Comparison of ENCODE assay signal across 8 cellular contexts in the genomic region with DNA sequence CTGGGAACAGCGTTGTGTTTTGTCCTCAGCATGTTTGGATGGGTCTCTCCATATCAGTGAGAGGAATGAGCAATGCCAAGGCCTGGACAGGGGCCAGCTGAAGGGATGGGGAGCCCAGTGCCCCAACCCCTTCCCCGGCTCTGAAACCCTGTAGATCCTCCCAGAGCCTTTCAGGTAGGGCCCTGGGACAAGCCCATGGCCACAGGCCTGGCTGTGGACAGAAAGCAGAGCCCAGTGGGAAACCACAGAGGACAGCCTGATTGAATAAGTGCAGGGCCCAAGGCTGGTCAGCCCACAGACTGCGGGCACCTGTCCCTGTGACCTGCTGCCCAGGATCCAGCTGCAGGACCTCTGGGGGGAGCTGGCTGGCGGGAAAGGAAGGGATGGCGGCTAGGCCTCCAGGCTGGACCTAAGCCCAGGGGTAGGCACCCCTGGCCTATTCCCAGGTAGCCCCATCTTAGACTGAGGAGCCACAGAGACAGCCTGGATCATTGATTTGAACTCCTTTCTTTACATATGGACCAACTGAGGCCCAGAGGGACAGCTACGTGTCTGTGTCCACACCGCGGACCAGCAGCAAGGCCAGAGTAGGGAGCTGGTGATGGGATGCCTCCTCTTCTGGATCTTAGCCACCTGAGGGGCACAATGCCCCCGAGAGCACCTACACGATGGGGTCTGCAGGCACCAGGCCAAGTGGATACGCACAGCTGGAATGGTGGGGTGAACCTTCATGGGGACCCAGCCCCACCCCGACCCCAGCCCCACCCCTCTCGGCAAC. TPM values are rescaled to one million over a fixed set of nuclear protein-coding genes. Genes with fewer than 3 reads are reported as not detected.
DNase-seq lines count a peak whose midpoint lies in the region; ATAC-seq and TF ChIP-seq lines count a peak whose summit lies in the region.

No MANE protein-coding gene starts in this region.

- ATAC-seq in HG03520 (IDR thresholded peaks at IDR 0.05; ENCODE audit: unreplicated experiment), result no peak

- H3K4me3 Mint-ChIP-seq in activated T-helper 1 cell treated with anti-CD3 and anti-CD28 coated beads, Interleukin-12 subunit alpha, Interleukin-12 subunit beta, Interleukin-2, Interleukin-4 antibody, amounts not matched to agents 30 ng/mL and 10 ng/mL and 1 ng/mL, durations not matched to agents 14 hours and 24 hours and 36 hours, result peak overlapping the region; percentile 78

- CTCF ChIA-PET in HEK293T (lab: Yijun Ruan, JAX), result no interaction called here

- POLR2A ChIA-PET in HEK293T (lab: Yijun Ruan, JAX), result interaction anchor here (1.2 kb wide), 2 partner anchors 49 to 88 kb away, joined by 5 read pairs; a partner anchor contains a TSS

- DNase-seq in HEK293T (ENCODE audit: extremely low spot score) (peak; percentile 9), islet precursor cell (peak; percentile 52), hippocampal formation (lab: John Stamatoyannopoulos, UW) (no peak), iPS-NIHi11 (ENCODE audit: low spot score) (no peak)
- DNase-seq in activated T-helper 1 cell treated with anti-CD3 and anti-CD28 coated beads, Interleukin-12 subunit alpha, Interleukin-12 subunit beta, Interleukin-2, Interleukin-4 antibody, amounts not matched to agents 30 ng/mL and 10 ng/mL and 1 ng/mL, durations not matched to agents 14 hours and 24 hours and 36 hours (ENCODE audit: low spot score), result no peak
- no peak for DNase-seq in stimulated activated CD8-positive, alpha-beta memory T cell treated with anti-CD3 and anti-CD28 coated beads, Interleukin-4, amount 100 ng/mL, for 48 hours

- H3K9me3 Mint-ChIP-seq in activated T-helper 1 cell treated with anti-CD3 and anti-CD28 coated beads, Interleukin-12 subunit alpha, Interleukin-12 subunit beta, Interleukin-2, Interleukin-4 antibody, amounts not matched to agents 30 ng/mL and 10 ng/mL and 1 ng/mL, durations not matched to agents 14 hours and 24 hours and 36 hours, result no peaks in the 10 kb centered on the region

- H3K4me1 ChIP-seq in stomach smooth muscle (ENCODE audit: control insufficient read depth, insufficient read depth, low read length), result peaks cover 48% of the 10 kb centered on the region

- intact Hi-C loops in activated T-helper 1 cell treated with anti-CD3 and anti-CD28 coated beads, Interleukin-12 subunit alpha, Interleukin-12 subunit beta, Interleukin-2, Interleukin-4 antibody, amounts not matched to agents 30 ng/mL and 10 ng/mL and 1 ng/mL, durations not matched to agents 14 hours and 24 hours and 36 hours (cut with micrococcal nuclease), result loop anchor here (2.0 to 10.0 kb wide), 9 partner anchors 73 to 923 kb away; a partner anchor contains a TSS

- H3K27me3 Mint-ChIP-seq in activated T-helper 1 cell treated with anti-CD3 and anti-CD28 coated beads, Interleukin-12 subunit alpha, Interleukin-12 subunit beta, Interleukin-2, Interleukin-4 antibody, amounts not matched to agents 30 ng/mL and 10 ng/mL and 1 ng/mL, durations not matched to agents 14 hours and 24 hours and 36 hours (ENCODE audit: insufficient read depth), result no peaks in the 10 kb centered on the region

- H3K36me3 Mint-ChIP-seq in activated T-helper 1 cell treated with anti-CD3 and anti-CD28 coated beads, Interleukin-12 subunit alpha, Interleukin-12 subunit beta, Interleukin-2, Interleukin-4 antibody, amounts not matched to agents 30 ng/mL and 10 ng/mL and 1 ng/mL, durations not matched to agents 14 hours and 24 hours and 36 hours (ENCODE audit: low read depth), result peaks cover under 1% of the 10 kb centered on the region

- H3K9ac ChIP-seq in stomach smooth muscle (ENCODE audit: low read length in 2 of 2), result peak overlapping the region in 1 of 2 donors; percentile 79

- H3K27ac ChIP-seq in stomach smooth muscle (ENCODE audit: low read length), result peak overlapping the region; percentile 24

- peak overlapping the region; percentile 92 to 95 for H3K4me3 ChIP-seq in stomach smooth muscle (ENCODE audit: low read length in 2 of 2)

- peak overlapping the region; percentile 93 for H3K27ac Mint-ChIP-seq in activated T-helper 1 cell treated with anti-CD3 and anti-CD28 coated beads, Interleukin-12 subunit alpha, Interleukin-12 subunit beta, Interleukin-2, Interleukin-4 antibody, amounts not matched to agents 30 ng/mL and 10 ng/mL and 1 ng/mL, durations not matched to agents 14 hours and 24 hours and 36 hours

- H3K9me3 ChIP-seq in stomach smooth muscle (ENCODE audit: control insufficient read depth in 2 of 2, low read length in 2 of 2), result no peaks in the 10 kb centered on the region

- H3K27me3 ChIP-seq in stomach smooth muscle (ENCODE audit: control insufficient read depth in 1 of 2, insufficient read depth in 2 of 2, low read length in 2 of 2), result no peaks in the 10 kb centered on the region

- H3K36me3 ChIP-seq in stomach smooth muscle (ENCODE audit: control insufficient read depth in 2 of 2, insufficient read depth in 2 of 2, low read length in 2 of 2), result no peaks in the 10 kb centered on the region

- peaks cover 69% of the 10 kb centered on the region for H3K4me1 Mint-ChIP-seq in activated T-helper 1 cell treated with anti-CD3 and anti-CD28 coated beads, Interleukin-12 subunit alpha, Interleukin-12 subunit beta, Interleukin-2, Interleukin-4 antibody, amounts not matched to agents 30 ng/mL and 10 ng/mL and 1 ng/mL, durations not matched to agents 14 hours and 24 hours and 36 hours (ENCODE audit: low read depth)

TF ChIP-seq in HEK293T, 16 proteins besides CTCF, POLR2A, EP300 and RAD21:
- no peak for TF ChIP-seq FOXA1 (IDR thresholded peaks at IDR 0.05)
- no peak for TF ChIP-seq ZNF384 (IDR thresholded peaks at IDR 0.05)
- no peak for TF ChIP-seq L3MBTL2 (conservative IDR thresholded peaks at IDR 0.05)
- no peak for TF ChIP-seq SUZ12 (IDR thresholded peaks at IDR 0.05)
- no peak for TF ChIP-seq BHLHE40 (IDR thresholded peaks at IDR 0.05; ENCODE audit: borderline replicate concordance)
TF ChIP-seq in HEK293T: peak in this region for 0.

RNA-seq across cellular contexts. Expression of a gene that starts 1.3 kb away (rescaled TPM):
- 5.7 and 7.3 TPM in 2 replicates for total RNA-seq in activated T-helper 1 cell treated with anti-CD3 and anti-CD28 coated beads, Interleukin-12 subunit alpha, Interleukin-12 subunit beta, Interleukin-2, Interleukin-4 antibody, amounts not matched to agents 30 ng/mL and 10 ng/mL and 1 ng/mL, durations not matched to agents 14 hours and 24 hours and 36 hours

RNA-seq across cellular contexts. Expression of a gene that starts 7.4 kb away (rescaled TPM):
- total RNA-seq in activated T-helper 1 cell treated with anti-CD3 and anti-CD28 coated beads, Interleukin-12 subunit alpha, Interleukin-12 subunit beta, Interleukin-2, Interleukin-4 antibody, amounts not matched to agents 30 ng/mL and 10 ng/mL and 1 ng/mL, durations not matched to agents 14 hours and 24 hours and 36 hours, result 5.8 and 7.4 TPM in 2 replicates

RNA-seq across cellular contexts. Expression of a gene that starts 48.8 kb away (rescaled TPM):
- 4.4 and 4.9 TPM in 2 replicates for total RNA-seq in activated T-helper 1 cell treated with anti-CD3 and anti-CD28 coated beads, Interleukin-12 subunit alpha, Interleukin-12 subunit beta, Interleukin-2, Interleukin-4 antibody, amounts not matched to agents 30 ng/mL and 10 ng/mL and 1 ng/mL, durations not matched to agents 14 hours and 24 hours and 36 hours

Comparison
In these comparisons a context has a peak if more than half of its experiments do, and no peak if none do; other contexts are left out.
1. DNase-seq: peak in HEK293T (single experiment) and islet precursor cell (single experiment); none in activated T-helper 1 cell treated with anti-CD3 and anti-CD28 coated beads, Interleukin-12 subunit alpha, Interleukin-12 subunit beta, Interleukin-2, Interleukin-4 antibody, amounts not matched to agents 30 ng/mL and 10 ng/mL and 1 ng/mL, durations not matched to agents 14 hours and 24 hours and 36 hours (single experiment), hippocampal formation (0 of 2), iPS-NIHi11 (single experiment) and stimulated activated CD8-positive, alpha-beta memory T cell treated with anti-CD3 and anti-CD28 coated beads, Interleukin-4, amount 100 ng/mL, for 48 hours (single experiment).